ENCODE assay signal across 36 cellular contexts in the genomic region with DNA sequence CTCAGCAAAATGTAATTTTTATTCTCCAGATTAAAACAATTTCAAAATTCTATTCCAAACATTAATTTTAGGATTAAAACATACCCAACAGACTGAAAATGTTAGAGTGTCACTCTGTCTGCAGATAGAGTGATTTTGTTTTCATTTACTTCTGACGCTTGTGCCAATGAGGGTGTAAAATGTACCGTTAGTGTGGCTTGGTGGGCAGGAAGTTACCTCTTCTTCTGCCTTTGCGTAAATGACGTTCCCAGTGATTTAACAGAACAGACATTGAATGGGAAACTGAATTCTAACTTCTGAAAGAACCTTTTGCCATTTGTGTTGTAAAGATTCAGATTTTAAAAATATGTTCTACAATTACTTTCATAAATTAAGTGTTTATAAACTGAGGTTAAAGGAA. TPM values are rescaled to one million over a fixed set of nuclear protein-coding genes. Genes with fewer than 3 reads are reported as not detected.
"Had no signal": no experiment of that assay in that cellular context is flagged by ENCODE, and none has a peak within 500 bp of the region (broad histone marks: within the 10 kb centered on the region; RNA-seq: fewer than 3 reads in every experiment).

No MANE protein-coding gene starts in this region.

- H3K4me3 Mint-ChIP-seq: activated CD4-positive, alpha-beta memory T cell treated with anti-CD3 and anti-CD28 coated beads, Interleukin-2, amount 10 ng/mL, durations not matched to agents 7 days and 5 days; activated naive CD4-positive, alpha-beta T cell treated with anti-CD3 and anti-CD28 coated beads for 36 hours; activated naive CD8-positive, alpha-beta T cell treated with anti-CD3 and anti-CD28 coated beads for 36 hours; activated T-helper 1 cell treated with anti-CD3 and anti-CD28 coated beads, Interleukin-12 subunit alpha, Interleukin-12 subunit beta, Interleukin-2, Interleukin-4 antibody, amounts not matched to agents 30 ng/mL and 10 ng/mL and 1 ng/mL, durations not matched to agents 14 hours and 24 hours and 36 hours had no signal

- H3K27me3 Mint-ChIP-seq: activated CD4-positive, alpha-beta memory T cell treated with anti-CD3 and anti-CD28 coated beads, Interleukin-2, amount 10 ng/mL, durations not matched to agents 7 days and 5 days; activated CD4-positive, alpha-beta T cell treated with anti-CD3 and anti-CD28 coated beads, Interleukin-2, amount 10 ng/mL, durations not matched to agents 7 days and 5 days; activated CD8-positive, alpha-beta memory T cell treated with anti-CD3 and anti-CD28 coated beads, Interleukin-2, amount 10 ng/mL, durations not matched to agents 7 days and 5 days had no signal

- ATAC-seq: activated CD8-positive, alpha-beta memory T cell treated with anti-CD3 and anti-CD28 coated beads, Interleukin-2, amount 10 ng/mL, durations not matched to agents 7 days and 5 days; activated naive CD8-positive, alpha-beta T cell treated with anti-CD3 and anti-CD28 coated beads, Interleukin-2, amount 50 U/mL, for 24 hours; body of pancreas; foreskin keratinocyte; gastrocnemius medialis; heart left ventricle had no signal

- H3K9me3 Mint-ChIP-seq: activated CD4-positive, alpha-beta memory T cell treated with anti-CD3 and anti-CD28 coated beads, Interleukin-2, amount 10 ng/mL, durations not matched to agents 7 days and 5 days; activated CD4-positive, alpha-beta T cell treated with anti-CD3 and anti-CD28 coated beads, Interleukin-2, amount 10 ng/mL, durations not matched to agents 7 days and 5 days; activated naive CD4-positive, alpha-beta T cell treated with anti-CD3 and anti-CD28 coated beads for 36 hours; activated naive CD4-positive, alpha-beta T cell treated with anti-CD3 and anti-CD28 coated beads, Interleukin-2, amount 50 U/mL, for 24 hours; activated naive CD8-positive, alpha-beta T cell treated with anti-CD3 and anti-CD28 coated beads, Interleukin-2, amount 50 U/mL, for 24 hours; activated T-helper 2 cell treated with anti-CD3 and anti-CD28 coated beads, Interferon-gamma antibody, Interleukin-2, Interleukin-4, amounts not matched to agents 10 μg/mL and 5 μg/mL and 100 μg/mL, durations not matched to agents 14 hours and 24 hours and 36 hours; dendritic cell treated with granulocyte-macrophage colony-stimulating factor and Interleukin-4, amounts not matched to agents 40 ng/mL and 50 ng/mL, for 4 days had no signal

- H3K27ac Mint-ChIP-seq: activated CD4-positive, alpha-beta memory T cell treated with anti-CD3 and anti-CD28 coated beads, Interleukin-2, amount 10 ng/mL, durations not matched to agents 7 days and 5 days; activated CD4-positive, alpha-beta T cell treated with anti-CD3 and anti-CD28 coated beads, Interleukin-2, amount 10 ng/mL, durations not matched to agents 7 days and 5 days; activated CD8-positive, alpha-beta memory T cell treated with anti-CD3 and anti-CD28 coated beads, Interleukin-2, amount 10 ng/mL, durations not matched to agents 7 days and 5 days; activated naive CD4-positive, alpha-beta T cell treated with anti-CD3 and anti-CD28 coated beads for 36 hours; activated naive CD4-positive, alpha-beta T cell treated with anti-CD3 and anti-CD28 coated beads, Interleukin-2, amount 50 U/mL, for 24 hours; activated naive CD8-positive, alpha-beta T cell treated with anti-CD3 and anti-CD28 coated beads for 36 hours; activated naive CD8-positive, alpha-beta T cell treated with anti-CD3 and anti-CD28 coated beads, Interleukin-2, amount 50 U/mL, for 24 hours; activated T-helper 1 cell treated with anti-CD3 and anti-CD28 coated beads, Interleukin-12 subunit alpha, Interleukin-12 subunit beta, Interleukin-2, Interleukin-4 antibody, amounts not matched to agents 30 ng/mL and 10 ng/mL and 1 ng/mL, durations not matched to agents 14 hours and 24 hours and 36 hours; activated T-helper 2 cell treated with anti-CD3 and anti-CD28 coated beads, Interferon-gamma antibody, Interleukin-2, Interleukin-4, amounts not matched to agents 10 μg/mL and 5 μg/mL and 100 μg/mL, durations not matched to agents 14 hours and 24 hours and 36 hours; dendritic cell treated with granulocyte-macrophage colony-stimulating factor and Interleukin-4, amounts not matched to agents 40 ng/mL and 50 ng/mL, for 4 days had no signal

- H3K36me3 Mint-ChIP-seq: activated CD8-positive, alpha-beta memory T cell treated with anti-CD3 and anti-CD28 coated beads, Interleukin-2, amount 10 ng/mL, durations not matched to agents 7 days and 5 days had no signal

- H3K4me3 ChIP-seq: adrenal gland, body of pancreas, breast epithelium, cardiac muscle cell, coronary artery, esophagus muscularis mucosa, gastrocnemius medialis, heart left ventricle had no signal

- DNase-seq: activated CD4-positive, alpha-beta memory T cell treated with anti-CD3 and anti-CD28 coated beads, Interleukin-2, amount 10 ng/mL, durations not matched to agents 7 days and 5 days; activated CD4-positive, alpha-beta T cell treated with anti-CD3 and anti-CD28 coated beads for 1 hour; activated CD4-positive, alpha-beta T cell treated with anti-CD3 and anti-CD28 coated beads for 4 hours; activated CD4-positive, alpha-beta T cell treated with anti-CD3 and anti-CD28 coated beads, Interleukin-2, amount 10 ng/mL, durations not matched to agents 7 days and 5 days; activated CD4-positive, alpha-beta T cell treated with anti-CD3 and anti-CD28 coated beads, Interleukin-2, amount 50 U/mL, for 4 hours; activated CD8-positive, alpha-beta memory T cell treated with anti-CD3 and anti-CD28 coated beads, Interleukin-2, amount 10 ng/mL, durations not matched to agents 7 days and 5 days; activated CD8-positive, alpha-beta memory T cell treated with anti-CD3 and anti-CD28 coated beads, Interleukin-2, amount 50 U/mL, for 4 hours; activated effector memory CD4-positive, alpha-beta T cell treated with anti-CD3 and anti-CD28 coated beads, Interleukin-2, amount 50 U/mL, for 16 hours; activated naive CD4-positive, alpha-beta T cell treated with anti-CD3 and anti-CD28 coated beads for 36 hours; activated naive CD8-positive, alpha-beta T cell treated with anti-CD3 and anti-CD28 coated beads for 36 hours; activated naive CD8-positive, alpha-beta T cell treated with anti-CD3 and anti-CD28 coated beads, Interleukin-2, amount 50 U/mL, for 24 hours; activated T-cell treated with anti-CD3 and anti-CD28 coated beads, Interleukin-2, amount 50 U/mL, for 1 hour; activated T-cell treated with anti-CD3 and anti-CD28 coated beads, Interleukin-2, amount 50 U/mL, for 48 hours; adrenal gland; amygdala; aorta; body of pancreas; central memory CD4-positive, alpha-beta T cell; dorsolateral prefrontal cortex; effector memory CD4-positive, alpha-beta T cell; erythroblast; foreskin keratinocyte; gastrocnemius medialis; glutamatergic neuron; heart left ventricle had no signal

RNA-seq across cellular contexts. Expression of a gene that starts 47.0 kb away (rescaled TPM):
- total RNA-seq: activated CD4-positive, alpha-beta memory T cell treated with anti-CD3 and anti-CD28 coated beads, Interleukin-2, amount 10 ng/mL, durations not matched to agents 7 days and 5 days; activated CD4-positive, alpha-beta T cell treated with anti-CD3 and anti-CD28 coated beads, Interleukin-2, amount 10 ng/mL, durations not matched to agents 7 days and 5 days; activated CD8-positive, alpha-beta memory T cell treated with anti-CD3 and anti-CD28 coated beads for 36 hours; activated CD8-positive, alpha-beta memory T cell treated with anti-CD3 and anti-CD28 coated beads, Interleukin-2, amount 10 ng/mL, durations not matched to agents 7 days and 5 days; activated naive CD4-positive, alpha-beta T cell treated with anti-CD3 and anti-CD28 coated beads for 36 hours; activated naive CD8-positive, alpha-beta T cell treated with anti-CD3 and anti-CD28 coated beads for 36 hours; activated T-helper 1 cell treated with anti-CD3 and anti-CD28 coated beads, Interleukin-12 subunit alpha, Interleukin-12 subunit beta, Interleukin-2, Interleukin-4 antibody, amounts not matched to agents 30 ng/mL and 10 ng/mL and 1 ng/mL, durations not matched to agents 14 hours and 24 hours and 36 hours; activated T-helper 2 cell treated with anti-CD3 and anti-CD28 coated beads, Interferon-gamma antibody, Interleukin-2, Interleukin-4, amounts not matched to agents 10 μg/mL and 5 μg/mL and 100 μg/mL, durations not matched to agents 14 hours and 24 hours and 36 hours; aorta; body of pancreas; breast epithelium; cardiac muscle cell; cerebellum; esophagus muscularis mucosa; foreskin keratinocyte; gastrocnemius medialis; heart left ventricle; T-helper 1 cell treated with Interleukin-12 subunit alpha and Interleukin-12 subunit beta and Interleukin-4 antibody, amounts not matched to agents 30 ng/mL and 1 ng/mL, for 36 hours had no signal
- polyA plus RNA-seq: aorta, cardiac muscle cell, foreskin keratinocyte, heart left ventricle had no signal
